ENCODE assay signal across 8 cellular contexts in genomic region chr10:62817120-62817762, GRCh38. TPM values are rescaled to one million over a fixed set of nuclear protein-coding genes. Genes with fewer than 3 reads are reported as not detected.
A peak's percentile ranks its signal among the peaks of the same experiment; 100 is the strongest.
DNase-seq lines count a peak whose midpoint lies in the region; ATAC-seq, FAIRE-seq and TF ChIP-seq lines count a peak whose summit lies in the region.

No MANE protein-coding gene starts in this region.

- H3K4me3 ChIP-seq in H1 (ENCODE audit: extremely low read depth in 1 of 4, insufficient read depth in 2 of 4, low read depth in 3 of 4, low read length in 4 of 4), result peak overlapping the region; percentile 56 to 81 (median 70)
- H3K4me3 ChIP-seq in mononuclear cell (ENCODE audit: low read length), result peak overlapping the region; percentile 65

- no peak overlapping the region for H3K23ac ChIP-seq in H1 (ENCODE audit: insufficient read length)

- ATAC-seq in stimulated activated naive B cell treated with anti-CD40 and anti-IgM and Interleukin-4, amounts not matched to agents 10 μg/mL and 1 μg/mL and 100 μg/mL, for 72 hours (replicated peaks), result peak; percentile 20 to 23

- H4K20me1 ChIP-seq in H1 (replicated peaks in 1 of 2; ENCODE audit: control insufficient read depth in 1 of 2, insufficient read depth in 2 of 2, low read length in 2 of 2), result peaks cover 0 to 13% of the 10 kb centered on the region in 2 experiments

- H4K91ac ChIP-seq in H1 (replicated peaks; ENCODE audit: insufficient read length, low read length), result no peak overlapping the region

- no peak for TF ChIP-seq RAD21 in H1 (IDR thresholded peaks at IDR 0.05 in 1 of 2, conservative IDR thresholded peaks at IDR 0.05 in 1 of 2; ENCODE audit: low read depth in 2 of 2, low read length in 2 of 2)

- TF ChIP-seq EP300 in H1 (IDR thresholded peaks at IDR 0.05; ENCODE audit: borderline replicate concordance in 1 of 2, low read depth in 2 of 2, low read length in 2 of 2), result no peak

- H3K27ac ChIP-seq in H1 (ENCODE audit: low read depth, low read length), result no peak overlapping the region

- H2AK5ac ChIP-seq in H1 (ENCODE audit: low read depth, low read length), result no peak overlapping the region

- peaks cover 0 to 11% (median 4%) of the 10 kb centered on the region in 4 experiments; a peak in 4 of 7 replicates for H3K4me1 ChIP-seq in H1 (replicated peaks in 1 of 4; ENCODE audit: control insufficient read depth in 3 of 4, insufficient read depth in 4 of 4, low read length in 3 of 4)
- H3K4me1 ChIP-seq in mononuclear cell (ENCODE audit: insufficient read depth, low read length), result peaks cover 49% of the 10 kb centered on the region

- peak overlapping the region; percentile 71 for H3K18ac ChIP-seq in H1 (ENCODE audit: extremely low read depth, low read length)

- H3K9me3 Mint-ChIP-seq in activated CD4-positive, alpha-beta T cell treated with anti-CD3 and anti-CD28 coated beads, Interleukin-2, amount 10 ng/mL, durations not matched to agents 7 days and 5 days, result no peaks in the 10 kb centered on the region
- H3K9me3 Mint-ChIP-seq in stimulated activated naive B cell treated with anti-CD40 and anti-IgM and Interleukin-4, amounts not matched to agents 10 μg/mL and 1 μg/mL and 100 μg/mL, for 72 hours, result no peaks in the 10 kb centered on the region

- H3K27ac Mint-ChIP-seq in activated CD4-positive, alpha-beta T cell treated with anti-CD3 and anti-CD28 coated beads, Interleukin-2, amount 10 ng/mL, durations not matched to agents 7 days and 5 days, result peak overlapping the region; percentile 98
- H3K27ac Mint-ChIP-seq in stimulated activated naive B cell treated with anti-CD40 and anti-IgM and Interleukin-4, amounts not matched to agents 10 μg/mL and 1 μg/mL and 100 μg/mL, for 72 hours, result peak overlapping the region; percentile 99

- H2BK20ac ChIP-seq in H1 (ENCODE audit: low read length), result no peak overlapping the region

- H3K9me3 ChIP-seq in H1 (ENCODE audit: insufficient read depth in 2 of 2, low read depth in 1 of 2, low read length in 1 of 2), result no peaks in the 10 kb centered on the region
- no peaks in the 10 kb centered on the region for H3K9me3 ChIP-seq in mononuclear cell (ENCODE audit: low read depth, low read length)

- DNase-seq in AG08395 (ENCODE audit: low spot score), result peak; percentile 17
- no peak for DNase-seq in GM19239 (ENCODE audit: insufficient read length, low spot score)
- peak; percentile 62 for DNase-seq in HK-2 (ENCODE audit: unreplicated experiment)
- DNase-seq in activated CD4-positive, alpha-beta T cell treated with anti-CD3 and anti-CD28 coated beads, Interleukin-2, amount 10 ng/mL, durations not matched to agents 7 days and 5 days, result peak; percentile 55
- DNase-seq in H1 (ENCODE audit: low read depth in 1 of 2, low spot score in 2 of 2), result peak in 1 of 2 experiments; percentile 59
- peak; percentile 79 for DNase-seq in stimulated activated naive B cell treated with anti-CD40 and anti-IgM and Interleukin-4, amounts not matched to agents 10 μg/mL and 1 μg/mL and 100 μg/mL, for 72 hours
- DNase-seq in NCI-H774 (lab: John Stamatoyannopoulos, UW), result no peak

- no peaks in the 10 kb centered on the region for H3K79me2 ChIP-seq in H1 (ENCODE audit: control insufficient read depth in 1 of 2, insufficient read depth in 2 of 2, low read length in 2 of 2)

- H3K56ac ChIP-seq in H1 (replicated peaks; ENCODE audit: insufficient read length, low read depth, low read length), result no peak overlapping the region

- FAIRE-seq in GM19239 (lab: Jason Lieb, UNC), result peak; percentile 51
- FAIRE-seq in H1 (lab: Jason Lieb, UNC), result no peak

- peaks cover 44% of the 10 kb centered on the region for H3K4me1 Mint-ChIP-seq in activated CD4-positive, alpha-beta T cell treated with anti-CD3 and anti-CD28 coated beads, Interleukin-2, amount 10 ng/mL, durations not matched to agents 7 days and 5 days
- H3K4me1 Mint-ChIP-seq in stimulated activated naive B cell treated with anti-CD40 and anti-IgM and Interleukin-4, amounts not matched to agents 10 μg/mL and 1 μg/mL and 100 μg/mL, for 72 hours, result peaks cover 34 to 64% of the 10 kb centered on the region in 2 donors

- no peak overlapping the region for H2AFZ ChIP-seq in H1 (ENCODE audit: low read length)

- no peaks in the 10 kb centered on the region for H3K79me1 ChIP-seq in H1 (ENCODE audit: low read depth, low read length)

- H3K14ac ChIP-seq in H1 (ENCODE audit: insufficient read length), result no peak overlapping the region

- H3K36me3 ChIP-seq in H1 (ENCODE audit: control insufficient read depth in 2 of 4, insufficient read depth in 4 of 4, low read length in 3 of 4), result no peaks in the 10 kb centered on the region

- peak overlapping the region; percentile 4 to 70 (median 32); a peak in 4 of 7 replicates for H3K9ac ChIP-seq in H1 (replicated peaks in 1 of 4; ENCODE audit: extremely low read depth in 1 of 4, low read depth in 3 of 4, low read length in 3 of 4)

- 4% methylated on average over 36 of the region's 49 CpGs; no CpG with 5 or more reads in 1 of the 2 experiments for WGBS in H1 (ENCODE audit: extremely low coverage in 1 of 2, insufficient coverage in 1 of 2, insufficient read length in 1 of 2, insufficient replicate concordance in 2 of 2, low coverage in 1 of 2, low lambda C conversion rate in 2 of 2, missing lambda C conversion rate in 1 of 2), 2 experiments

- CTCF ChIA-PET in activated CD4-positive, alpha-beta T cell treated with anti-CD3 and anti-CD28 coated beads, Interleukin-2, amount 10 ng/mL, durations not matched to agents 7 days and 5 days (lab: Charles Lee), result interaction anchor here (0.8 to 6.2 kb wide), 21 partner anchors 11 to 316 kb away, joined by 3 to 79 read pairs (median 4); partner anchors contain the start of genes ADO and NRBF2
- CTCF ChIA-PET in H1 (lab: Charles Lee; ENCODE audit: partially characterized antibody), result interaction anchor here (0.6 to 6.9 kb wide), 20 partner anchors 12 to 380 kb away, joined by 3 to 94 read pairs (median 5); partner anchors contain the start of gene ADO

- H2BK15ac ChIP-seq in H1 (ENCODE audit: low read length), result no peak overlapping the region

- H3K4ac ChIP-seq in H1 (replicated peaks; ENCODE audit: insufficient read length, low read depth, low read length), result no peak overlapping the region

- no peak overlapping the region; the same call in 1 of the 2 replicates for H4K8ac ChIP-seq in H1 (ENCODE audit: extremely low read depth, insufficient read depth, low read length)

- H3K4me2 ChIP-seq in H1 (ENCODE audit: insufficient read depth in 1 of 2, low read depth in 2 of 2, low read length in 2 of 2), result peak overlapping the region; percentile 83 to 94

- peaks cover 26% of the 10 kb centered on the region for H3K23me2 ChIP-seq in H1 (ENCODE audit: low read depth, low read length)

- H3K36me3 Mint-ChIP-seq in activated CD4-positive, alpha-beta T cell treated with anti-CD3 and anti-CD28 coated beads, Interleukin-2, amount 10 ng/mL, durations not matched to agents 7 days and 5 days (ENCODE audit: low read depth), result no peaks in the 10 kb centered on the region
- peaks cover 34 to 48% of the 10 kb centered on the region in 2 donors for H3K36me3 Mint-ChIP-seq in stimulated activated naive B cell treated with anti-CD40 and anti-IgM and Interleukin-4, amounts not matched to agents 10 μg/mL and 1 μg/mL and 100 μg/mL, for 72 hours

- H2BK12ac ChIP-seq in H1 (ENCODE audit: low read depth, low read length), result no peak overlapping the region

- H3K4me3 Mint-ChIP-seq in activated CD4-positive, alpha-beta T cell treated with anti-CD3 and anti-CD28 coated beads, Interleukin-2, amount 10 ng/mL, durations not matched to agents 7 days and 5 days, result peak overlapping the region; percentile 92
- H3K4me3 Mint-ChIP-seq in stimulated activated naive B cell treated with anti-CD40 and anti-IgM and Interleukin-4, amounts not matched to agents 10 μg/mL and 1 μg/mL and 100 μg/mL, for 72 hours, result peak overlapping the region; percentile 90 to 99

- POLR2A ChIA-PET in activated CD4-positive, alpha-beta T cell treated with anti-CD3 and anti-CD28 coated beads, Interleukin-2, amount 10 ng/mL, durations not matched to agents 7 days and 5 days (lab: Charles Lee), result interaction anchor here (1.4 kb wide), 1 partner anchor 180 kb away, joined by 4 read pairs; no protein-coding TSS in a partner anchor
- POLR2A ChIA-PET in H1 (lab: Charles Lee; ENCODE audit: partially characterized antibody), result interaction anchor here (1.3 to 7.7 kb wide), 4 partner anchors 12 to 316 kb away, joined by 3 to 99 read pairs (median 16); partner anchors contain the start of genes ADO and NRBF2

- TF ChIP-seq CTCF in H1 (IDR thresholded peaks at IDR 0.05; ENCODE audit: control extremely low read depth in 1 of 3, insufficient read depth in 1 of 3, low read depth in 1 of 3, low read length in 3 of 3), result no peak

- H3K27me3 ChIP-seq in H1 (replicated peaks in 1 of 4; ENCODE audit: control insufficient read depth in 3 of 4, extremely low read depth in 1 of 4, insufficient read depth in 3 of 4, low read length in 3 of 4), result peaks cover 20 to 64% (median 58%) of the 10 kb centered on the region in 4 experiments
- H3K27me3 ChIP-seq in mononuclear cell (ENCODE audit: insufficient read depth, low read length), result peaks cover 57% of the 10 kb centered on the region

- no peak overlapping the region for H2BK5ac ChIP-seq in H1 (ENCODE audit: low read depth, low read length)

- H2BK120ac ChIP-seq in H1 (replicated peaks; ENCODE audit: low read depth, low read length), result no peak overlapping the region

- no peak overlapping the region for H4K5ac ChIP-seq in H1 (ENCODE audit: insufficient read length, low read depth, low read length)

- peaks cover 69% of the 10 kb centered on the region for H3K27me3 Mint-ChIP-seq in activated CD4-positive, alpha-beta T cell treated with anti-CD3 and anti-CD28 coated beads, Interleukin-2, amount 10 ng/mL, durations not matched to agents 7 days and 5 days
- peaks cover 12 to 15% of the 10 kb centered on the region in 2 donors for H3K27me3 Mint-ChIP-seq in stimulated activated naive B cell treated with anti-CD40 and anti-IgM and Interleukin-4, amounts not matched to agents 10 μg/mL and 1 μg/mL and 100 μg/mL, for 72 hours

- no peak for TF ChIP-seq POLR2A in H1 (IDR thresholded peaks at IDR 0.05; ENCODE audit: control extremely low read depth in 1 of 2, low read depth in 2 of 2, low read length in 2 of 2)

RNA-seq across cellular contexts. Expression of gene EGR2, which starts 1.1 kb away (rescaled TPM):
- under 1 TPM; 0.67 to 0.92 TPM for total RNA-seq in activated CD4-positive, alpha-beta T cell treated with anti-CD3 and anti-CD28 coated beads, Interleukin-2, amount 10 ng/mL, durations not matched to agents 7 days and 5 days
- total RNA-seq in H1 (2021; fragmentation: NEBNext Ultra II Directional; extraction: Animal tissue kit (Norgen Biotek cat#: 25700)), result 2.1 and 3.0 TPM in 2 replicates
- 1.3 and 2.4 TPM in 2 replicates for polyA plus RNA-seq in H1 (2011; rRNA removed)
- 0.98 TPM for polyA plus RNA-seq in H1 (2011; cell fraction: cytosol; rRNA removed)
- 2.8 TPM for polyA plus RNA-seq in H1 (2011; cell fraction: nucleus; rRNA removed)
- polyA plus RNA-seq in H1 (2012, experiment 1 of 2), result 0.92 to 1.7 TPM (median 1.3 TPM) in 4 replicates
- polyA plus RNA-seq in H1 (2012, experiment 2 of 2), result 1.3 TPM
- polyA plus RNA-seq in H1 (2013, experiment 1 of 2), result 0.61 TPM
- polyA plus RNA-seq in H1 (2013, experiment 2 of 2), result 0.57 TPM
- 1.8 and 2.3 TPM in 2 replicates for polyA minus RNA-seq in H1 (2011; rRNA and poly(A)+ RNA removed)
- 0.51 TPM for polyA minus RNA-seq in H1 (2011; cell fraction: cytosol; rRNA and poly(A)+ RNA removed)
- polyA minus RNA-seq in H1 (2011; cell fraction: nucleus; rRNA and poly(A)+ RNA removed), result 6.1 TPM
- total RNA-seq in mononuclear cell, result 11.9 TPM

RNA-seq across cellular contexts. Expression of gene ADO, which starts 12.7 kb away (rescaled TPM):
- total RNA-seq in activated CD4-positive, alpha-beta T cell treated with anti-CD3 and anti-CD28 coated beads, Interleukin-2, amount 10 ng/mL, durations not matched to agents 7 days and 5 days, result 10 to 100 TPM; 18.2 to 19.7 TPM
- total RNA-seq in H1 (2021; fragmentation: NEBNext Ultra II Directional; extraction: Animal tissue kit (Norgen Biotek cat#: 25700)), result 27.9 and 29.2 TPM in 2 replicates
- polyA plus RNA-seq in H1 (2011; rRNA removed), result 18.7 and 23.7 TPM in 2 replicates
- 18.5 TPM for polyA plus RNA-seq in H1 (2011; cell fraction: cytosol; rRNA removed)
- 14.2 TPM for polyA plus RNA-seq in H1 (2011; cell fraction: nucleus; rRNA removed)
- polyA plus RNA-seq in H1 (2012, experiment 1 of 2), result 12.0 to 16.6 TPM (median 13.3 TPM) in 4 replicates
- polyA plus RNA-seq in H1 (2012, experiment 2 of 2), result 11.2 TPM
- 20.0 TPM for polyA plus RNA-seq in H1 (2013, experiment 1 of 2)
- 20.1 TPM for polyA plus RNA-seq in H1 (2013, experiment 2 of 2)
- polyA minus RNA-seq in H1 (2011; rRNA and poly(A)+ RNA removed), result 14.0 and 16.9 TPM in 2 replicates
- polyA minus RNA-seq in H1 (2011; cell fraction: cytosol; rRNA and poly(A)+ RNA removed), result 20.9 TPM
- 32.6 TPM for polyA minus RNA-seq in H1 (2011; cell fraction: nucleus; rRNA and poly(A)+ RNA removed)
- total RNA-seq in mononuclear cell, result 23.4 TPM

Comparison
In these comparisons a context has a peak if more than half of its experiments do, and no peak if none do; other contexts are left out.
1. DNase-seq: peak in AG08395 (single experiment), HK-2 (single experiment), activated CD4-positive, alpha-beta T cell treated with anti-CD3 and anti-CD28 coated beads, Interleukin-2, amount 10 ng/mL, durations not matched to agents 7 days and 5 days (single experiment) and stimulated activated naive B cell treated with anti-CD40 and anti-IgM and Interleukin-4, amounts not matched to agents 10 μg/mL and 1 μg/mL and 100 μg/mL, for 72 hours (single experiment); none in GM19239 (single experiment) and NCI-H774 (single experiment).